ENCODE assay signal across 8 cellular contexts in genomic region chr1:154609398-154610380, GRCh38. TPM values are rescaled to one million over a fixed set of nuclear protein-coding genes. Genes with fewer than 3 reads are reported as not detected.
DNase-seq lines count a peak whose midpoint lies in the region; TF ChIP-seq lines count a peak whose summit lies in the region.

No MANE protein-coding gene starts in this region.

- no peaks in the 10 kb centered on the region for H3K9me3 ChIP-seq in NT2/D1 (ENCODE audit: insufficient read depth, low read length)

- no peak overlapping the region for H3K4me3 ChIP-seq in NT2/D1 (ENCODE audit: insufficient read length, low read depth)

- DNase-seq in GM10266 (ENCODE audit: extremely low spot score) = peak; percentile 32
- DNase-seq in NT2/D1 (ENCODE audit: low read depth, low spot score) = peak; percentile 82
- peak; percentile 34 for DNase-seq in activated gamma-delta T cell treated with anti-CD3 and anti-CD28 coated beads, Interleukin-2, amount 50 U/mL, for 16 hours (ENCODE audit: low read depth)
- peak; percentile 33 for DNase-seq in stimulated activated naive CD4-positive, alpha-beta T cell treated with Interleukin-2 at 50 U/mL for 16 hours (lab: John Stamatoyannopoulos, UW)
- no peak for DNase-seq in SK-N-DZ (ENCODE audit: low spot score)
- no peak for DNase-seq in NCI-H82 treated with DMSO at 0.1 percent for 48 hours (lab: John Stamatoyannopoulos, UW; ENCODE audit: unreplicated experiment)
- DNase-seq in medulla oblongata (ENCODE audit: extremely low spot score) = no peak

- peak overlapping the region; percentile 53 for H3K27ac ChIP-seq in layer of hippocampus (ENCODE audit: low read depth, low read length)

- H3K9ac ChIP-seq in NT2/D1 (ENCODE audit: insufficient read length, low read depth) = no peak overlapping the region

- no peaks in the 10 kb centered on the region for H3K27me3 ChIP-seq in NT2/D1 (ENCODE audit: insufficient read depth, insufficient read length)
- no peaks in the 10 kb centered on the region for H3K27me3 ChIP-seq in layer of hippocampus (ENCODE audit: control insufficient read depth, insufficient read depth, low read length)

- peaks cover 4% of the 10 kb centered on the region for H3K4me1 ChIP-seq in NT2/D1 (ENCODE audit: insufficient read depth, insufficient read length)

- no peak for TF ChIP-seq CTCF in GM10266 (IDR thresholded peaks at IDR 0.05; ENCODE audit: control insufficient read depth, insufficient read depth, low read depth, missing control alignments)

- H3K36me3 ChIP-seq in NT2/D1 (ENCODE audit: insufficient read depth, insufficient read length, low read length) = peaks cover 13% of the 10 kb centered on the region

RNA-seq across cellular contexts. Expression of gene ADAR, which starts 1.7 kb away (rescaled TPM):
- polyA plus RNA-seq in SK-N-DZ (2014; cell fraction: cytosol; rRNA removed) = 65.1 and 71.4 TPM in 2 replicates
- 61.7 and 115 TPM in 2 replicates for polyA plus RNA-seq in SK-N-DZ (2014; cell fraction: nucleus; rRNA removed)

RNA-seq across cellular contexts. Expression of gene CHRNB2, which starts 42.1 kb away (rescaled TPM):
- polyA plus RNA-seq in SK-N-DZ (2014; cell fraction: cytosol; rRNA removed) = 17.1 and 20.2 TPM in 2 replicates
- 14.2 and 16.4 TPM in 2 replicates for polyA plus RNA-seq in SK-N-DZ (2014; cell fraction: nucleus; rRNA removed)

RNA-seq across cellular contexts. Expression of gene UBE2Q1, which starts 51.2 kb away (rescaled TPM):
- polyA plus RNA-seq in SK-N-DZ (2014; cell fraction: cytosol; rRNA removed) = 68.2 and 69.0 TPM in 2 replicates
- polyA plus RNA-seq in SK-N-DZ (2014; cell fraction: nucleus; rRNA removed) = 74.3 and 89.7 TPM in 2 replicates

Comparison
In these comparisons a context has a peak if more than half of its experiments do, and no peak if none do; other contexts are left out.
1. DNase-seq: peak in GM10266 (single experiment), NT2/D1 (single experiment), activated gamma-delta T cell treated with anti-CD3 and anti-CD28 coated beads, Interleukin-2, amount 50 U/mL, for 16 hours (single experiment) and stimulated activated naive CD4-positive, alpha-beta T cell treated with Interleukin-2 at 50 U/mL for 16 hours (single experiment); none in SK-N-DZ (single experiment), NCI-H82 treated with DMSO at 0.1 percent for 48 hours (single experiment) and medulla oblongata (single experiment).